In genomic region chr15:73709241-73709640, GRCh38 we compare ENCODE assay signal across 31 cellular contexts. TPM values are rescaled to one million over a fixed set of nuclear protein-coding genes. Genes with fewer than 3 reads are reported as not detected.
"Had no signal": no experiment of that assay in that cellular context is flagged by ENCODE, and none has a peak within 500 bp of the region (broad histone marks: within the 10 kb centered on the region; RNA-seq: fewer than 3 reads in every experiment).

No MANE protein-coding gene starts in this region.

- H3K9me3 ChIP-seq: esophagus squamous epithelium, gastroesophageal sphincter, heart right ventricle had no signal

- H3K4me3 Mint-ChIP-seq: activated CD4-positive, alpha-beta memory T cell treated with anti-CD3 and anti-CD28 coated beads, Interleukin-2, amount 10 ng/mL, durations not matched to agents 7 days and 5 days; activated CD4-positive, alpha-beta T cell treated with anti-CD3 and anti-CD28 coated beads for 36 hours; activated CD4-positive, alpha-beta T cell treated with anti-CD3 and anti-CD28 coated beads, Interleukin-2, amount 10 ng/mL, durations not matched to agents 7 days and 5 days; activated naive CD4-positive, alpha-beta T cell treated with anti-CD3 and anti-CD28 coated beads, Interleukin-2, amount 10 ng/mL, durations not matched to agents 7 days and 5 days; activated naive CD8-positive, alpha-beta T cell; activated T-cell treated with anti-CD3 and anti-CD28 coated beads, Interleukin-2, amount 50 U/mL, for 24 hours; activated T-cell treated with anti-CD3 and anti-CD28 coated beads, Interleukin-2, amount 50 U/mL, for 72 hours; central memory CD8-positive, alpha-beta T cell; effector memory CD8-positive, alpha-beta T cell; T-cell; T-helper 1 cell treated with Interleukin-12 subunit alpha and Interleukin-12 subunit beta and Interleukin-4 antibody, amounts not matched to agents 30 μg/mL and 1 μg/mL, for 36 hours; T-helper 2 cell treated with Interferon-gamma antibody and Interleukin-4, amounts not matched to agents 5 μg/mL and 100 μg/mL, for 36 hours had no signal

- H3K4me1 Mint-ChIP-seq: activated CD4-positive, alpha-beta T cell treated with anti-CD3 and anti-CD28 coated beads for 36 hours; central memory CD8-positive, alpha-beta T cell had no signal

- DNase-seq: activated CD4-positive, alpha-beta memory T cell treated with anti-CD3 and anti-CD28 coated beads, Interleukin-2, amount 10 ng/mL, durations not matched to agents 7 days and 5 days; activated CD4-positive, alpha-beta T cell treated with anti-CD3 and anti-CD28 coated beads for 36 hours; activated CD4-positive, alpha-beta T cell treated with anti-CD3 and anti-CD28 coated beads, Interleukin-2, amount 10 ng/mL, durations not matched to agents 7 days and 5 days; activated CD4-positive, alpha-beta T cell treated with anti-CD3 and anti-CD28 coated beads, Interleukin-2, amount 50 U/mL, for 4 hours; activated CD4-positive, CD25-positive, alpha-beta regulatory T cell; activated CD4-positive, CD25-positive, alpha-beta regulatory T cell treated with anti-CD3 and anti-CD28 coated beads, Interleukin-2, amount 50 U/mL, for 72 hours; activated CD8-positive, alpha-beta memory T cell treated with anti-CD3 and anti-CD28 coated beads, Interleukin-2, amount 50 U/mL, for 48 hours; activated gamma-delta T cell; activated naive CD4-positive, alpha-beta T cell; activated naive CD4-positive, alpha-beta T cell treated with anti-CD3 and anti-CD28 coated beads, Interleukin-2, amount 10 ng/mL, durations not matched to agents 7 days and 5 days; activated T-cell treated with anti-CD3 and anti-CD28 coated beads for 4 hours; activated T-cell treated with anti-CD3 and anti-CD28 coated beads, Interleukin-2, amount 50 U/mL, for 24 hours; activated T-cell treated with anti-CD3 and anti-CD28 coated beads, Interleukin-2, amount 50 U/mL, for 72 hours; amniotic stem cell; anterior cingulate cortex; brain microvascular endothelial cell; dermis blood vessel endothelial cell; effector CD4-positive, alpha-beta T cell; effector memory CD8-positive, alpha-beta T cell; esophagus squamous epithelium; foreskin melanocyte; heart right ventricle; T-cell; T1000 had no signal

- H3K27ac ChIP-seq: brain microvascular endothelial cell, coronary artery, epithelial cell of prostate, esophagus squamous epithelium, gastroesophageal sphincter, heart right ventricle had no signal

- ATAC-seq: activated CD4-positive, alpha-beta T cell treated with anti-CD3 and anti-CD28 coated beads for 36 hours; activated T-cell treated with anti-CD3 and anti-CD28 coated beads, Interleukin-2, amount 50 U/mL, for 72 hours; effector memory CD8-positive, alpha-beta T cell; gastroesophageal sphincter; heart right ventricle; T-cell had no signal

- H3K4me3 ChIP-seq: coronary artery, esophagus squamous epithelium, gastroesophageal sphincter, heart right ventricle had no signal

- H3K36me3 Mint-ChIP-seq: activated naive CD4-positive, alpha-beta T cell treated with anti-CD3 and anti-CD28 coated beads, Interleukin-2, amount 10 ng/mL, durations not matched to agents 7 days and 5 days; activated naive CD8-positive, alpha-beta T cell; T-cell had no signal

- H3K9me3 Mint-ChIP-seq: activated CD4-positive, alpha-beta memory T cell treated with anti-CD3 and anti-CD28 coated beads, Interleukin-2, amount 10 ng/mL, durations not matched to agents 7 days and 5 days; activated CD4-positive, alpha-beta T cell treated with anti-CD3 and anti-CD28 coated beads, Interleukin-2, amount 10 ng/mL, durations not matched to agents 7 days and 5 days; activated naive CD4-positive, alpha-beta T cell treated with anti-CD3 and anti-CD28 coated beads, Interleukin-2, amount 10 ng/mL, durations not matched to agents 7 days and 5 days; activated T-cell treated with anti-CD3 and anti-CD28 coated beads, Interleukin-2, amount 50 U/mL, for 24 hours; activated T-cell treated with anti-CD3 and anti-CD28 coated beads, Interleukin-2, amount 50 U/mL, for 72 hours; central memory CD8-positive, alpha-beta T cell; effector memory CD8-positive, alpha-beta T cell; T-cell; T-helper 1 cell treated with Interleukin-12 subunit alpha and Interleukin-12 subunit beta and Interleukin-4 antibody, amounts not matched to agents 30 μg/mL and 1 μg/mL, for 36 hours; T-helper 2 cell treated with Interferon-gamma antibody and Interleukin-4, amounts not matched to agents 5 μg/mL and 100 μg/mL, for 36 hours had no signal

- H3K27me3 Mint-ChIP-seq: activated CD4-positive, alpha-beta T cell treated with anti-CD3 and anti-CD28 coated beads, Interleukin-2, amount 10 ng/mL, durations not matched to agents 7 days and 5 days had no signal

- H3K27ac Mint-ChIP-seq: activated CD4-positive, alpha-beta memory T cell treated with anti-CD3 and anti-CD28 coated beads, Interleukin-2, amount 10 ng/mL, durations not matched to agents 7 days and 5 days; activated CD4-positive, alpha-beta T cell treated with anti-CD3 and anti-CD28 coated beads for 36 hours; activated CD4-positive, alpha-beta T cell treated with anti-CD3 and anti-CD28 coated beads, Interleukin-2, amount 10 ng/mL, durations not matched to agents 7 days and 5 days; activated naive CD4-positive, alpha-beta T cell treated with anti-CD3 and anti-CD28 coated beads, Interleukin-2, amount 10 ng/mL, durations not matched to agents 7 days and 5 days; activated naive CD8-positive, alpha-beta T cell; activated T-cell treated with anti-CD3 and anti-CD28 coated beads, Interleukin-2, amount 50 U/mL, for 24 hours; activated T-cell treated with anti-CD3 and anti-CD28 coated beads, Interleukin-2, amount 50 U/mL, for 72 hours; effector memory CD8-positive, alpha-beta T cell; T-cell; T-helper 1 cell treated with Interleukin-12 subunit alpha and Interleukin-12 subunit beta and Interleukin-4 antibody, amounts not matched to agents 30 μg/mL and 1 μg/mL, for 36 hours; T-helper 2 cell treated with Interferon-gamma antibody and Interleukin-4, amounts not matched to agents 5 μg/mL and 100 μg/mL, for 36 hours had no signal

- H3K27me3 ChIP-seq: brain microvascular endothelial cell, esophagus squamous epithelium, gastroesophageal sphincter, heart right ventricle had no signal

RNA-seq across cellular contexts. Expression of gene INSYN1, which starts 43.9 kb away (rescaled TPM):
- total RNA-seq: activated CD4-positive, alpha-beta memory T cell treated with anti-CD3 and anti-CD28 coated beads, Interleukin-2, amount 10 ng/mL, durations not matched to agents 7 days and 5 days; activated CD4-positive, alpha-beta T cell treated with anti-CD3 and anti-CD28 coated beads for 36 hours; activated CD4-positive, alpha-beta T cell treated with anti-CD3 and anti-CD28 coated beads, Interleukin-2, amount 10 ng/mL, durations not matched to agents 7 days and 5 days; activated T-cell treated with anti-CD3 and anti-CD28 coated beads, Interleukin-2, amount 50 U/mL, for 72 hours; dermis blood vessel endothelial cell; T-cell had no signal
